In genomic region chr14:21039585-21040369, GRCh38 we compare ENCODE assay signal across 8 cellular contexts. TPM values are rescaled to one million over a fixed set of nuclear protein-coding genes. Genes with fewer than 3 reads are reported as not detected.
DNase-seq lines count a peak whose midpoint lies in the region; ATAC-seq and TF ChIP-seq lines count a peak whose summit lies in the region.

No MANE protein-coding gene starts in this region.

- H3K4me2 ChIP-seq in PC-3 (ENCODE audit: low read length), result no peak overlapping the region

- POLR2A ChIA-PET in PC-3 (lab: Charles Lee; ENCODE audit: unreplicated experiment), result no interaction called here

- intact Hi-C loops in PC-3 (cut with micrococcal nuclease), result loop anchor here (1.0 to 5.0 kb wide), 3 partner anchors 25 to 342 kb away; no protein-coding TSS in a partner anchor

- TF ChIP-seq CTCF in PC-3 (conservative IDR thresholded peaks at IDR 0.05; ENCODE audit: low read depth, low read length) (peak; percentile 67), choroid plexus epithelial cell (conservative IDR thresholded peaks at IDR 0.05; ENCODE audit: low read depth, low read length) (peak; percentile 86)

- DNase-seq in DMS153 treated with DMSO at 0.1 percent for 48 hours (lab: John Stamatoyannopoulos, UW; ENCODE audit: unreplicated experiment), result peak; percentile 15
- DNase-seq in PC-3, result peak; percentile 62
- DNase-seq in choroid plexus epithelial cell (ENCODE audit: low read depth), result peak; percentile 88
- peak; percentile 55 for DNase-seq in kidney tubule cell (ENCODE audit: low spot score)
- no peak for DNase-seq in activated gamma-delta T cell treated with Interleukin-2 at 50 U/mL for 16 hours

- ATAC-seq in HG02870 (IDR thresholded peaks at IDR 0.05; ENCODE audit: unreplicated experiment) (peak; percentile 78), PC-3 (peak; percentile 83), GM19467 (IDR thresholded peaks at IDR 0.05; ENCODE audit: unreplicated experiment) (no peak)

- H3K9me3 ChIP-seq in PC-3 (ENCODE audit: low read length) (no peaks in the 10 kb centered on the region), subcutaneous abdominal adipose tissue (ENCODE audit: control insufficient read depth in 5 of 5, low read length in 5 of 5) (no peaks in the 10 kb centered on the region)

- H3K36me3 ChIP-seq in PC-3 (ENCODE audit: low read depth, low read length) (no peaks in the 10 kb centered on the region), subcutaneous abdominal adipose tissue (ENCODE audit: control insufficient read depth in 5 of 5, insufficient read depth in 5 of 5, low read length in 5 of 5) (no peaks in the 10 kb centered on the region)

- H3K9me2 ChIP-seq in PC-3 (replicated peaks; ENCODE audit: low read length), result no peaks in the 10 kb centered on the region

- H2AFZ ChIP-seq in PC-3 (ENCODE audit: low read length), result no peak overlapping the region

- no peak overlapping the region for H3K9ac ChIP-seq in PC-3 (ENCODE audit: low read length)
- peak overlapping the region in 3 of 5 donors; percentile 9 to 40 (median 24) for H3K9ac ChIP-seq in subcutaneous abdominal adipose tissue (ENCODE audit: low read length in 5 of 5)

- no peak overlapping the region for H3K27ac ChIP-seq in PC-3 (ENCODE audit: low read length)
- H3K27ac ChIP-seq in subcutaneous abdominal adipose tissue (ENCODE audit: low read depth, low read length), result peak overlapping the region; percentile 55

- no peaks in the 10 kb centered on the region for H4K20me1 ChIP-seq in PC-3 (ENCODE audit: low read length)

- CTCF ChIA-PET in PC-3 (lab: Charles Lee), result interaction anchor here (0.7 to 1.5 kb wide), 3 partner anchors 25 to 191 kb away, joined by 3 to 17 read pairs (median 4); no protein-coding TSS in a partner anchor

- no TSS peak for BruUV-seq in PC-3 (replicated peaks; lab: Mats Ljungman, UMichigan)

- H3K27me3 ChIP-seq in PC-3 (ENCODE audit: low read length), result peaks cover 39% of the 10 kb centered on the region
- H3K27me3 ChIP-seq in subcutaneous abdominal adipose tissue (ENCODE audit: control insufficient read depth in 5 of 5, insufficient read depth in 4 of 5, low read length in 5 of 5), result no peaks in the 10 kb centered on the region

- H3K4me3 ChIP-seq in PC-3 (ENCODE audit: low read length) (no peak overlapping the region), choroid plexus epithelial cell (ENCODE audit: low read depth, low read length) (no peak overlapping the region), subcutaneous abdominal adipose tissue (ENCODE audit: low read depth in 1 of 5, low read length in 5 of 5) (no peak overlapping the region)

- H3K79me2 ChIP-seq in PC-3 (ENCODE audit: low read length), result no peaks in the 10 kb centered on the region

- H3K4me1 ChIP-seq in PC-3 (ENCODE audit: insufficient read depth, low read length), result no peaks in the 10 kb centered on the region
- peaks cover 13 to 48% (median 42%) of the 10 kb centered on the region in 5 donors for H3K4me1 ChIP-seq in subcutaneous abdominal adipose tissue (ENCODE audit: control insufficient read depth in 5 of 5, insufficient read depth in 5 of 5, low read length in 5 of 5)

- no peaks in the 10 kb centered on the region for H3F3A ChIP-seq in PC-3 (ENCODE audit: low read length, unreplicated experiment)

RNA-seq across cellular contexts. Expression of gene RNASE7, which starts 2.4 kb away (rescaled TPM):
- total RNA-seq in PC-3 (2014; rRNA removed), result not detected in 2 replicates

RNA-seq across cellular contexts. Expression of gene RNASE13, which starts 5.2 kb away (rescaled TPM):
- not detected in 2 replicates for total RNA-seq in PC-3 (2014; rRNA removed)

RNA-seq across cellular contexts. Expression of gene TPPP2, which starts 9.8 kb away (rescaled TPM):
- total RNA-seq in PC-3 (2014; rRNA removed), result not detected in 2 replicates

RNA-seq across cellular contexts. Expression of gene NDRG2, which starts 14.9 kb away (rescaled TPM):
- 4.0 and 4.7 TPM in 2 replicates for total RNA-seq in PC-3 (2014; rRNA removed)

RNA-seq across cellular contexts. Expression of gene RNASE8, which starts 17.8 kb away (rescaled TPM):
- not detected in 2 replicates for total RNA-seq in PC-3 (2014; rRNA removed)
